Comparison of ENCODE assay signal across 16 cellular contexts in genomic region chr1:84686203-84686602, GRCh38.
"Had no signal": no experiment of that assay in that cellular context is flagged by ENCODE, and none has a peak within 500 bp of the region (broad histone marks: within the 10 kb centered on the region; RNA-seq: fewer than 3 reads in every experiment).

No MANE protein-coding gene starts in this region.

- DNase-seq: activated CD4-positive, alpha-beta memory T cell treated with anti-CD3 and anti-CD28 coated beads for 36 hours; activated CD8-positive, alpha-beta memory T cell treated with anti-CD3 and anti-CD28 coated beads, Interleukin-2, amount 10 ng/mL, durations not matched to agents 7 days and 5 days; activated naive CD4-positive, alpha-beta T cell; activated naive CD8-positive, alpha-beta T cell treated with anti-CD3 and anti-CD28 coated beads for 36 hours; activated T-cell treated with anti-CD3 and anti-CD28 coated beads, Interleukin-2, amount 50 U/mL, for 1 hour; amniotic stem cell; effector memory CD4-positive, alpha-beta T cell; hippocampal formation; lower lobe of right lung; right cardiac atrium; transverse colon had no signal

- H3K27me3 Mint-ChIP-seq: activated CD8-positive, alpha-beta memory T cell treated with anti-CD3 and anti-CD28 coated beads, Interleukin-2, amount 10 ng/mL, durations not matched to agents 7 days and 5 days; activated naive CD8-positive, alpha-beta T cell treated with anti-CD3 and anti-CD28 coated beads for 36 hours; activated T-helper 17 cell treated with anti-CD3 and anti-CD28 coated beads, Interleukin-2, amount 50 U/mL, for 72 hours; dendritic cell treated with granulocyte-macrophage colony-stimulating factor and Interleukin-4, amounts not matched to agents 40 ng/mL and 50 ng/mL, for 4 days; stimulated activated naive CD8-positive, alpha-beta T cell treated with anti-CD3 and anti-CD28 coated beads, Interleukin-15, Interleukin-2, amounts not matched to agents 100 ng/mL and 50 ng/mL, for 24 hours had no signal

- H3K4me3 Mint-ChIP-seq: activated CD4-positive, alpha-beta memory T cell treated with anti-CD3 and anti-CD28 coated beads for 36 hours; activated CD8-positive, alpha-beta memory T cell treated with anti-CD3 and anti-CD28 coated beads, Interleukin-2, amount 10 ng/mL, durations not matched to agents 7 days and 5 days; activated naive CD8-positive, alpha-beta T cell treated with anti-CD3 and anti-CD28 coated beads for 36 hours; dendritic cell treated with granulocyte-macrophage colony-stimulating factor and Interleukin-4, amounts not matched to agents 40 ng/mL and 50 ng/mL, for 4 days; stimulated activated naive CD8-positive, alpha-beta T cell treated with anti-CD3 and anti-CD28 coated beads, Interleukin-15, Interleukin-2, amounts not matched to agents 100 ng/mL and 50 ng/mL, for 24 hours had no signal

- H3K36me3 Mint-ChIP-seq: activated CD4-positive, alpha-beta memory T cell treated with anti-CD3 and anti-CD28 coated beads for 36 hours had no signal

- ATAC-seq: activated CD8-positive, alpha-beta memory T cell treated with anti-CD3 and anti-CD28 coated beads, Interleukin-2, amount 10 ng/mL, durations not matched to agents 7 days and 5 days; activated T-helper 17 cell treated with anti-CD3 and anti-CD28 coated beads, Interleukin-2, amount 50 U/mL, for 72 hours; lower lobe of right lung; right cardiac atrium had no signal

- H3K9me3 ChIP-seq: lower lobe of right lung, prostate gland, transverse colon, vagina had no signal

- H3K9me3 Mint-ChIP-seq: activated CD4-positive, alpha-beta memory T cell treated with anti-CD3 and anti-CD28 coated beads for 36 hours; activated naive CD8-positive, alpha-beta T cell treated with anti-CD3 and anti-CD28 coated beads for 36 hours; activated T-helper 17 cell treated with anti-CD3 and anti-CD28 coated beads, Interleukin-2, amount 50 U/mL, for 72 hours; dendritic cell treated with granulocyte-macrophage colony-stimulating factor and Interleukin-4, amounts not matched to agents 40 ng/mL and 50 ng/mL, for 4 days; stimulated activated naive CD8-positive, alpha-beta T cell treated with anti-CD3 and anti-CD28 coated beads, Interleukin-15, Interleukin-2, amounts not matched to agents 100 ng/mL and 50 ng/mL, for 24 hours had no signal

- H3K27ac Mint-ChIP-seq: activated CD4-positive, alpha-beta memory T cell treated with anti-CD3 and anti-CD28 coated beads for 36 hours; activated CD8-positive, alpha-beta memory T cell treated with anti-CD3 and anti-CD28 coated beads, Interleukin-2, amount 10 ng/mL, durations not matched to agents 7 days and 5 days; activated naive CD8-positive, alpha-beta T cell treated with anti-CD3 and anti-CD28 coated beads for 36 hours; activated T-helper 17 cell treated with anti-CD3 and anti-CD28 coated beads, Interleukin-2, amount 50 U/mL, for 72 hours; dendritic cell treated with granulocyte-macrophage colony-stimulating factor and Interleukin-4, amounts not matched to agents 40 ng/mL and 50 ng/mL, for 4 days; stimulated activated naive CD8-positive, alpha-beta T cell treated with anti-CD3 and anti-CD28 coated beads, Interleukin-15, Interleukin-2, amounts not matched to agents 100 ng/mL and 50 ng/mL, for 24 hours had no signal
